ENCODE assay signal across 11 cellular contexts in the genomic region with DNA sequence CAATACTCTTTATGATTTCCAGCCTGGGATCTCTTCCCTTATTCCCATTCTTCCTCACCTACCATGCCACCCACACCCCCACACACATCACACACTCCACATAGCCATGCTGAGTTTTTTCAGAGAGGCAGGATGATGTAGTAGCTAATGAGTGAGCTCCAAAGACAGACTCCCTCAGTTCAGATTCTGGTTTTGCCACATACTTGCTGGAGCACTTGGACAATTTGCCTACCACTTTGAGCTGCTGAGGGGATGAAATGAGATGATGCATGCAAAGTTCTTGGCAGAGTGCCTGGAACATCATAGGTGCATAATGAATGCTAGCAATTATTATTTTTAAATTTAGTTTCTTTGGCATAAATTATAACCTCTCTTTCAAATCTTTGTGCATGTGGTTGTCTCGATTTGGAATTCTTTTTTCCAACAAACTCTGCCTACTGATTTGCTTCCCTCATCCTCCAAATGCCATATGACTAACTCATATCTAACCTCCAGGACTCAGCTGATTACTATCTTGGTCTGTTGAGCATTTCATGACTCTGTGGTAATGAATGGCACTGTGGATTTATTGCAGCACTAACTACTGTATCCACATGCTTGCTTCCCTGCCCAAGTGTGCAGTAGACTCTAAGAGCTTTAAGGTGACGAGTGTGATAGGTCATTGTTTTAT.
DNase-seq lines count a peak whose midpoint lies in the region; ATAC-seq and TF ChIP-seq lines count a peak whose summit lies in the region.
"Had no signal": no experiment of that assay in that cellular context is flagged by ENCODE, and none has a peak within 500 bp of the region (broad histone marks: within the 10 kb centered on the region; RNA-seq: fewer than 3 reads in every experiment).

No MANE protein-coding gene starts in this region.

- no peaks in the 10 kb centered on the region for H3K9me3 Mint-ChIP-seq in natural killer cell treated with Interleukin-12 subunit alpha and Interleukin-12 subunit beta and Interleukin-15 and Interleukin-18, amount 100 ng/mL, for 72 hours

- TF ChIP-seq CTCF in cardiac fibroblast (IDR thresholded peaks at IDR 0.05; ENCODE audit: low read depth, low read length): no peak

- no peaks in the 10 kb centered on the region for H3K36me3 Mint-ChIP-seq in natural killer cell treated with Interleukin-12 subunit alpha and Interleukin-12 subunit beta and Interleukin-15 and Interleukin-18, amount 100 ng/mL, for 72 hours

- no peak overlapping the region for H3K4me3 ChIP-seq in cardiac fibroblast (replicated peaks in 1 of 2; ENCODE audit: low read depth in 2 of 2, low read length in 2 of 2)
- H3K4me3 ChIP-seq in skeletal muscle cell (ENCODE audit: low read depth, low read length): no peak overlapping the region
- H3K4me3 ChIP-seq: HAP-1 had no signal

- peaks cover 17 to 30% of the 10 kb centered on the region in 2 donors for H3K27me3 Mint-ChIP-seq in natural killer cell treated with Interleukin-12 subunit alpha and Interleukin-12 subunit beta and Interleukin-15 and Interleukin-18, amount 100 ng/mL, for 72 hours

- H3K4me1 Mint-ChIP-seq in natural killer cell treated with Interleukin-12 subunit alpha and Interleukin-12 subunit beta and Interleukin-15 and Interleukin-18, amount 100 ng/mL, for 72 hours (ENCODE audit: low read depth in 2 of 2): no peaks in the 10 kb centered on the region

- DNase-seq in NCI-H2107 treated with DMSO at 0.1 percent for 48 hours (lab: John Stamatoyannopoulos, UW; ENCODE audit: unreplicated experiment) (peak; percentile 26), NCI-H2107 (lab: John Stamatoyannopoulos, UW) (no peak), NCI-H345 (lab: John Stamatoyannopoulos, UW) (peak; percentile 77), cardiac fibroblast (ENCODE audit: low read depth in 2 of 2) (peak; percentile 42), skeletal muscle cell (ENCODE audit: low read depth) (peak; percentile 28), left cardiac atrium (no peak), NCI-H524 treated with DMSO at 0.1 percent for 48 hours (lab: John Stamatoyannopoulos, UW) (no peak)
- DNase-seq in natural killer cell treated with Interleukin-12 subunit alpha and Interleukin-12 subunit beta and Interleukin-15 and Interleukin-18, amount 100 ng/mL, for 72 hours (ENCODE audit: low spot score): no peak
- DNase-seq: AML-193 had no signal

- ATAC-seq in left cardiac atrium: no peak
- ATAC-seq in natural killer cell treated with Interleukin-12 subunit alpha and Interleukin-12 subunit beta and Interleukin-15 and Interleukin-18, amount 100 ng/mL, for 72 hours: no peak
- ATAC-seq: HepG2 had no signal

- no peak overlapping the region for H3K27ac Mint-ChIP-seq in natural killer cell treated with Interleukin-12 subunit alpha and Interleukin-12 subunit beta and Interleukin-15 and Interleukin-18, amount 100 ng/mL, for 72 hours

- H3K4me3 Mint-ChIP-seq in natural killer cell treated with Interleukin-12 subunit alpha and Interleukin-12 subunit beta and Interleukin-15 and Interleukin-18, amount 100 ng/mL, for 72 hours: no peak overlapping the region

- intact Hi-C loops in left cardiac atrium (cut with DNase I): no loop called here

Comparison
In these comparisons a context has a peak if more than half of its experiments do, and no peak if none do; other contexts are left out.
1. DNase-seq: peak in NCI-H2107 treated with DMSO at 0.1 percent for 48 hours (single experiment), NCI-H345 (single experiment), cardiac fibroblast (2 of 2) and skeletal muscle cell (single experiment); none in NCI-H2107 (single experiment), left cardiac atrium (single experiment), natural killer cell treated with Interleukin-12 subunit alpha and Interleukin-12 subunit beta and Interleukin-15 and Interleukin-18, amount 100 ng/mL, for 72 hours (single experiment) and NCI-H524 treated with DMSO at 0.1 percent for 48 hours (single experiment).